24 cellular contexts compared by ENCODE assay signal in genomic region chr2:75495862-75496261, GRCh38.
"Had no signal": no experiment of that assay in that cellular context is flagged by ENCODE, and none has a peak within 500 bp of the region (broad histone marks: within the 10 kb centered on the region; RNA-seq: fewer than 3 reads in every experiment).

No MANE protein-coding gene starts in this region.

- H3K4me2 ChIP-seq: neural progenitor cell had no signal

- H3K27ac ChIP-seq: foreskin keratinocyte, left lung, neural progenitor cell, right lobe of liver, transverse colon, uterus had no signal

- H3K36me3 Mint-ChIP-seq: naive thymus-derived CD4-positive, alpha-beta T cell; stimulated activated memory B cell treated with anti-CD40 and anti-IgM and Interleukin-4, amounts not matched to agents 10 μg/mL and 1 μg/mL and 100 μg/mL, for 72 hours had no signal

- ATAC-seq: activated CD4-positive, alpha-beta T cell treated with anti-CD3 and anti-CD28 coated beads for 36 hours; foreskin keratinocyte; left lung; naive thymus-derived CD4-positive, alpha-beta T cell; stimulated activated memory B cell treated with anti-CD40 and anti-IgM and Interleukin-4, amounts not matched to agents 10 μg/mL and 1 μg/mL and 100 μg/mL, for 72 hours had no signal

- H3K27me3 ChIP-seq: foreskin keratinocyte, left lung, neural progenitor cell, right lobe of liver, transverse colon, uterus had no signal

- H3K4me1 Mint-ChIP-seq: activated B cell treated with CpG ODN at 0.5 μM for 24 hours; activated CD4-positive, alpha-beta T cell treated with anti-CD3 and anti-CD28 coated beads for 36 hours; activated naive CD8-positive, alpha-beta T cell treated with anti-CD3 and anti-CD28 coated beads for 36 hours; naive thymus-derived CD4-positive, alpha-beta T cell; stimulated activated memory B cell treated with anti-CD40 and anti-IgM and Interleukin-4, amounts not matched to agents 10 μg/mL and 1 μg/mL and 100 μg/mL, for 72 hours had no signal

- H2AFZ ChIP-seq: neural progenitor cell had no signal

- FAIRE-seq: astrocyte, small intestine had no signal

- H3K36me3 ChIP-seq: neural progenitor cell, transverse colon, uterus had no signal

- H3K9me3 Mint-ChIP-seq: activated B cell treated with CpG ODN at 0.5 μM for 24 hours; activated naive CD8-positive, alpha-beta T cell treated with anti-CD3 and anti-CD28 coated beads for 36 hours; naive thymus-derived CD4-positive, alpha-beta T cell; stimulated activated memory B cell treated with anti-CD40 and anti-IgM and Interleukin-4, amounts not matched to agents 10 μg/mL and 1 μg/mL and 100 μg/mL, for 72 hours had no signal

- H3K9ac ChIP-seq: neural progenitor cell had no signal

- H3K4me3 ChIP-seq: left lung, lung, neural progenitor cell, right lobe of liver, transverse colon, uterus had no signal

- H3K27me3 Mint-ChIP-seq: activated naive CD8-positive, alpha-beta T cell treated with anti-CD3 and anti-CD28 coated beads for 36 hours had no signal

- DNase-seq: activated B cell treated with CpG ODN at 0.5 μM for 24 hours; activated CD4-positive, alpha-beta T cell treated with anti-CD3 and anti-CD28 coated beads for 36 hours; activated CD4-positive, alpha-beta T cell treated with anti-CD3 and anti-CD28 coated beads, Interleukin-2, amount 50 U/mL, for 48 hours; activated CD8-positive, alpha-beta memory T cell treated with anti-CD3 and anti-CD28 coated beads, Interleukin-2, amount 50 U/mL, for 48 hours; activated naive CD4-positive, alpha-beta T cell treated with Interleukin-2 at 50 U/mL for 16 hours; activated naive CD8-positive, alpha-beta T cell treated with anti-CD3 and anti-CD28 coated beads for 36 hours; activated T-cell treated with anti-CD3 and anti-CD28 coated beads, Interleukin-2, amount 50 U/mL, for 48 hours; central memory CD4-positive, alpha-beta T cell; dermis blood vessel endothelial cell; effector CD8-positive, alpha-beta T cell; erythroblast; foreskin keratinocyte; left lung; naive thymus-derived CD4-positive, alpha-beta T cell; posterior cingulate gyrus; right lobe of liver; small intestine; stimulated activated CD4-positive, alpha-beta T cell treated with anti-CD3 and anti-CD28 coated beads, Interleukin-15, amount 100 ng/mL, for 24 hours; transverse colon; uterus had no signal

- H3K9me3 ChIP-seq: left lung, right lobe of liver, transverse colon, uterus had no signal

- H3K4me1 ChIP-seq: left lung, neural progenitor cell, transverse colon, uterus had no signal

- H3K27ac Mint-ChIP-seq: activated B cell treated with CpG ODN at 0.5 μM for 24 hours; activated CD4-positive, alpha-beta T cell treated with anti-CD3 and anti-CD28 coated beads for 36 hours; activated naive CD8-positive, alpha-beta T cell treated with anti-CD3 and anti-CD28 coated beads for 36 hours; naive thymus-derived CD4-positive, alpha-beta T cell; neural progenitor cell; stimulated activated memory B cell treated with anti-CD40 and anti-IgM and Interleukin-4, amounts not matched to agents 10 μg/mL and 1 μg/mL and 100 μg/mL, for 72 hours had no signal

- H3K4me3 Mint-ChIP-seq: activated B cell treated with CpG ODN at 0.5 μM for 24 hours; activated CD4-positive, alpha-beta T cell treated with anti-CD3 and anti-CD28 coated beads for 36 hours; activated naive CD8-positive, alpha-beta T cell treated with anti-CD3 and anti-CD28 coated beads for 36 hours; naive thymus-derived CD4-positive, alpha-beta T cell; neural progenitor cell; stimulated activated memory B cell treated with anti-CD40 and anti-IgM and Interleukin-4, amounts not matched to agents 10 μg/mL and 1 μg/mL and 100 μg/mL, for 72 hours had no signal
